ENCODE assay signal across 24 cellular contexts in genomic region chr11:1201395-1202153, GRCh38. TPM values are rescaled to one million over a fixed set of nuclear protein-coding genes. Genes with fewer than 3 reads are reported as not detected.
"Had no signal": no experiment of that assay in that cellular context is flagged by ENCODE, and none has a peak within 500 bp of the region (broad histone marks: within the 10 kb centered on the region; RNA-seq: fewer than 3 reads in every experiment).

No MANE protein-coding gene starts in this region.

- H3K4me1 ChIP-seq: right atrium auricular region, thyroid gland, upper lobe of right lung had no signal

- H3K4me3 ChIP-seq: left ventricle myocardium inferior, ovary, prostate gland, right atrium auricular region, thyroid gland, upper lobe of right lung had no signal

- DNase-seq: activated CD4-positive, alpha-beta T cell treated with anti-CD3 and anti-CD28 coated beads for 4 hours; activated CD4-positive, alpha-beta T cell treated with anti-CD3 and anti-CD28 coated beads, Interleukin-2, amount 50 U/mL, for 48 hours; activated CD4-positive, CD25-positive, alpha-beta regulatory T cell; activated CD8-positive, alpha-beta memory T cell treated with anti-CD3 and anti-CD28 coated beads, Interleukin-2, amount 50 U/mL, for 48 hours; activated naive CD4-positive, alpha-beta T cell treated with Interleukin-2 at 50 U/mL for 16 hours; amygdala; cortex of kidney; hippocampal formation; mammary epithelial cell; midbrain; stimulated activated CD4-positive, alpha-beta T cell treated with anti-CD3 and anti-CD28 coated beads, Interleukin-4, amount 100 ng/mL, for 24 hours had no signal

- H3K27ac ChIP-seq: left ventricle myocardium inferior, neutrophil, ovary, prostate gland, right atrium auricular region, thyroid gland, upper lobe of right lung had no signal

- H3K27me3 ChIP-seq: ovary, right atrium auricular region, thyroid gland had no signal

- ATAC-seq: natural killer cell treated with Interleukin-12 subunit alpha and Interleukin-12 subunit beta and Interleukin-15 and Interleukin-18, amount 100 ng/mL, for 72 hours; upper lobe of right lung had no signal

- H3K9me3 ChIP-seq: left ventricle myocardium inferior, neutrophil, ovary, prostate gland, right atrium auricular region, thyroid gland, upper lobe of right lung had no signal

- FAIRE-seq: frontal cortex had no signal

- H3K36me3 ChIP-seq: left ventricle myocardium inferior, neutrophil, ovary, prostate gland, right atrium auricular region, thyroid gland, upper lobe of right lung had no signal

RNA-seq across cellular contexts. Expression of gene MUC5B, which starts 21.3 kb away (rescaled TPM):
- total RNA-seq: activated CD8-positive, alpha-beta memory T cell treated with anti-CD3 and anti-CD28 coated beads for 36 hours; activated naive CD8-positive, alpha-beta T cell treated with anti-CD3 and anti-CD28 coated beads, Interleukin-2, amount 10 ng/mL, durations not matched to agents 7 days and 5 days; endodermal cell; frontal cortex; left ventricle myocardium inferior; natural killer cell treated with Interleukin-12 subunit alpha and Interleukin-12 subunit beta and Interleukin-15 and Interleukin-18, amount 100 ng/mL, for 72 hours; right atrium auricular region; T-helper 17 cell; thyroid gland had no signal
- polyA plus RNA-seq: mammary epithelial cell had no signal

RNA-seq across cellular contexts. Expression of gene MUC5AC, which starts 43.8 kb away (rescaled TPM):
- total RNA-seq: activated CD8-positive, alpha-beta memory T cell treated with anti-CD3 and anti-CD28 coated beads for 36 hours; activated naive CD8-positive, alpha-beta T cell treated with anti-CD3 and anti-CD28 coated beads, Interleukin-2, amount 10 ng/mL, durations not matched to agents 7 days and 5 days; endodermal cell; frontal cortex; left ventricle myocardium inferior; mammary epithelial cell; natural killer cell treated with Interleukin-12 subunit alpha and Interleukin-12 subunit beta and Interleukin-15 and Interleukin-18, amount 100 ng/mL, for 72 hours; right atrium auricular region; T-helper 17 cell; thyroid gland; upper lobe of right lung had no signal
- polyA plus RNA-seq: ovary had no signal
